ENCODE assay signal across 1 cellular context in genomic region chr2:132439703-132440398, GRCh38.
TF ChIP-seq lines count a peak whose summit lies in the region.

No MANE protein-coding gene starts in this region.

TF ChIP-seq in HepG2, 621 proteins besides CTCF, POLR2A, EP300 and RAD21 (continued from another document and continues in another):
- TF ChIP-seq, protein P1, sequence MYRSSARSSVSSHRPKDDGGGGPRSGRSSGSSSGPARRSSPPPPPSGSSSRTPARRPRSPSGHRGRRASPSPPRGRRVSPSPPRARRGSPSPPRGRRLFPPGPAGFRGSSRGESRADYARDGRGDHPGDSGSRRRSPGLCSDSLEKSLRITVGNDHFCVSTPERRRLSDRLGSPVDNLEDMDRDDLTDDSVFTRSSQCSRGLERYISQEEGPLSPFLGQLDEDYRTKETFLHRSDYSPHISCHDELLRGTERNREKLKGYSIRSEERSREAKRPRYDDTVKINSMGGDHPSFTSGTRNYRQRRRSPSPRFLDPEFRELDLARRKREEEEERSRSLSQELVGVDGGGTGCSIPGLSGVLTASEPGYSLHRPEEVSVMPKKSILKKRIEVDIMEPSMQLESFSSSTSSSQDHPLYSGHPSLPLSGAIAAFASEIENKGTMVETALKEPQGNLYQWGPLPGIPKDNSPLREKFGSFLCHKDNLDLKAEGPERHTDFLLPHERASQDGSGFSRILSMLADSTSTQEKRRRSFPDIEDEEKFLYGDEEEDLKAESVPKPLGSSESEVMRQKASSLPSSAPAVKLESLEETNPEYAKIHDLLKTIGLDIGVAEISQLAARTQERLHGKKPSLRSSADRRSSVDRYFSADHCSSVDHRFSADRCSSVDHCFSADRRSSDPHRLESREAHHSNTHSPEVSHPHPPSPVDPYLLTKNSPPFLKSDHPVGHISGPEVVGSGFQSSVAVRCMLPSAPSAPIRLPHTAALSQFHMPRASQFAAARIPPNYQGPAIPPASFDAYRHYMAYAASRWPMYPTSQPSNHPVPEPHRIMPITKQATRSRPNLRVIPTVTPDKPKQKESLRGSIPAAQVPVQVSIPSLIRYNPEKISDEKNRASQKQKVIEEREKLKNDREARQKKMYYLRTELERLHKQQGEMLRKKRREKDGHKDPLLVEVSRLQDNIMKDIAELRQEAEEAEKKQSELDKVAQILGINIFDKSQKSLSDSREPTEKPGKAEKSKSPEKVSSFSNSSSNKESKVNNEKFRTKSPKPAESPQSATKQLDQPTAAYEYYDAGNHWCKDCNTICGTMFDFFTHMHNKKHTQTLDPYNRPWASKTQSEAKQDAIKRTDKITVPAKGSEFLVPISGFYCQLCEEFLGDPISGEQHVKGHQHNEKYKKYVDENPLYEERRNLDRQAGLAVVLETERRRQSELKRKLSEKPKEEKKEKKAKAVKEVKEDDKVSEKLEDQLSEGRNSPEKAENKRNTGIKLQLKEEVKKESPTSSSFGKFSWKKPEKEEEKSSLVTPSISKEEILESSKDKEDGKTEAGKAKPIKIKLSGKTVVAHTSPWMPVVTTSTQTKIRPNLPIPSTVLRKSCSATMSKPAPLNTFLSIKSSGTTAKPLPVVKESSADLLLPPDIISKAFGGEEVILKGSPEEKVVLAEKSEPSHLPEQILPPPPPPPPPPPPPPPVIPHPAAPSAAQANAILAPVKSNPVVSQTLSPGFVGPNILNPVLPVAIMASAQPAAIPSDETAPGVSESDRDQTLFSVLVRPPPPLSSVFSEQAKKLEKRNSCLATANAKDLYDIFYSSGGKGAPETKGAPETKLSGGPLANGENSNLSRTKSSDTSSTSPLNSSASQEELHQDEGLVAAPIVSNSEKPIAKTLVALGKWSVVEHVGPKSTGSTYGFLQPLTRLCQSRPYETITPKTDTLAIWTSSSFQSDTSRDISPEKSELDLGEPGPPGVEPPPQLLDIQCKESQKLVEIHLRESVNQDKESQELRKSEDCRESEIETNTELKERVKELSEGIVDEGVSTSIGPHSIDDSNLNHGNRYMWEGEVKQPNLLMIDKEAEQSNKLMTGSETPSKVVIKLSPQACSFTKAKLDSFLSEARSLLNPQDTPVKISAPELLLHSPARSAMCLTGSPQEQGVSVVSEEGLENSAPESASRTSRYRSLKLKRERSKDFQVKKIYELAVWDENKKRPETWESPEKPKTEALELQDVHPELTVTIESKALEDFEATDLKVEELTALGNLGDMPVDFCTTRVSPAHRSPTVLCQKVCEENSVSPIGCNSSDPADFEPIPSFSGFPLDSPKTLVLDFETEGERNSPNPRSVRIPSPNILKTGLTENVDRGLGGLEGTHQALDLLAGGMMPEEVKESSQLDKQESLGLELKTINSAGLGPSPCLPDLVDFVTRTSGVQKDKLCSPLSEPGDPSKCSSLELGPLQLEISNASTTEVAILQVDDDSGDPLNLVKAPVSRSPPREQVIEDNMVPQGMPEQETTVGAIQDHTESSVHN (CRISPR knock-in tag; IDR thresholded peaks at IDR 0.05), result no peak
- no peak for TF ChIP-seq ISL2 (CRISPR knock-in tag; IDR thresholded peaks at IDR 0.05)
- no peak for TF ChIP-seq MATR3 (CRISPR knock-in tag; IDR thresholded peaks at IDR 0.05)
- TF ChIP-seq SNAPC5 (CRISPR knock-in tag; IDR thresholded peaks at IDR 0.05; ENCODE audit: borderline replicate concordance), result no peak
- TF ChIP-seq PCBP1 (IDR thresholded peaks at IDR 0.05; ENCODE audit: borderline replicate concordance, low read depth, low read length), result no peak
- no peak for TF ChIP-seq SKI (IDR thresholded peaks at IDR 0.05; ENCODE audit: partially characterized antibody)
- no peak for TF ChIP-seq GMEB1 (CRISPR knock-in tag; IDR thresholded peaks at IDR 0.05; ENCODE audit: borderline replicate concordance)
- TF ChIP-seq ZUFSP (CRISPR knock-in tag; IDR thresholded peaks at IDR 0.05; ENCODE audit: borderline replicate concordance), result no peak
- no peak for TF ChIP-seq EED (CRISPR knock-in tag; IDR thresholded peaks at IDR 0.05)
- TF ChIP-seq ETS1 (CRISPR knock-in tag; IDR thresholded peaks at IDR 0.05), result no peak
- no peak for TF ChIP-seq STAT6 (CRISPR knock-in tag; IDR thresholded peaks at IDR 0.05; ENCODE audit: borderline replicate concordance)
- TF ChIP-seq ZBTB44 (CRISPR knock-in tag; IDR thresholded peaks at IDR 0.05), result no peak
- TF ChIP-seq IRX3 (CRISPR knock-in tag; IDR thresholded peaks at IDR 0.05; ENCODE audit: borderline replicate concordance, low read depth), result no peak
- TF ChIP-seq MYC (CRISPR knock-in tag; IDR thresholded peaks at IDR 0.05; ENCODE audit: borderline replicate concordance), result no peak
- TF ChIP-seq SYNCRIP (IDR thresholded peaks at IDR 0.05; ENCODE audit: insufficient read depth, low read depth, low read length), result no peak
- TF ChIP-seq PHF5A (CRISPR knock-in tag; IDR thresholded peaks at IDR 0.05; ENCODE audit: low read depth, unreplicated experiment), result no peak
- no peak for TF ChIP-seq ARNT (IDR thresholded peaks at IDR 0.05)
- no peak for TF ChIP-seq RFXANK (CRISPR knock-in tag; IDR thresholded peaks at IDR 0.05)
- TF ChIP-seq ZBTB42 (CRISPR knock-in tag; IDR thresholded peaks at IDR 0.05), result no peak
- 0 out of 2 replicates have a peak, but pooled peaks have one; percentile 32 for TF ChIP-seq HNF1A (IDR thresholded peaks at IDR 0.05; ENCODE audit: low read depth)
- no peak for TF ChIP-seq HNF1A (CRISPR knock-in tag; IDR thresholded peaks at IDR 0.05; ENCODE audit: borderline replicate concordance)
- no peak for TF ChIP-seq ATF5 (CRISPR knock-in tag; IDR thresholded peaks at IDR 0.05; ENCODE audit: low read depth)
- TF ChIP-seq ARNTL (CRISPR knock-in tag; IDR thresholded peaks at IDR 0.05), result no peak
- TF ChIP-seq ZNF263 (CRISPR knock-in tag; IDR thresholded peaks at IDR 0.05), result 0 out of 2 replicates have a peak, but pooled peaks have one; percentile 36
- TF ChIP-seq MZF1 (CRISPR knock-in tag; IDR thresholded peaks at IDR 0.05; ENCODE audit: borderline replicate concordance), result no peak
- TF ChIP-seq ZNF703 (CRISPR knock-in tag; IDR thresholded peaks at IDR 0.05; ENCODE audit: borderline replicate concordance), result no peak
- TF ChIP-seq FOXO4 (CRISPR knock-in tag; conservative IDR thresholded peaks at IDR 0.05), result no peak
- no peak for TF ChIP-seq ZFAT (CRISPR knock-in tag; conservative IDR thresholded peaks at IDR 0.05)
- TF ChIP-seq U2AF1 (optimal IDR thresholded peaks at IDR 0.05; ENCODE audit: low read depth, low read length), result no peak
